In the genomic region with DNA sequence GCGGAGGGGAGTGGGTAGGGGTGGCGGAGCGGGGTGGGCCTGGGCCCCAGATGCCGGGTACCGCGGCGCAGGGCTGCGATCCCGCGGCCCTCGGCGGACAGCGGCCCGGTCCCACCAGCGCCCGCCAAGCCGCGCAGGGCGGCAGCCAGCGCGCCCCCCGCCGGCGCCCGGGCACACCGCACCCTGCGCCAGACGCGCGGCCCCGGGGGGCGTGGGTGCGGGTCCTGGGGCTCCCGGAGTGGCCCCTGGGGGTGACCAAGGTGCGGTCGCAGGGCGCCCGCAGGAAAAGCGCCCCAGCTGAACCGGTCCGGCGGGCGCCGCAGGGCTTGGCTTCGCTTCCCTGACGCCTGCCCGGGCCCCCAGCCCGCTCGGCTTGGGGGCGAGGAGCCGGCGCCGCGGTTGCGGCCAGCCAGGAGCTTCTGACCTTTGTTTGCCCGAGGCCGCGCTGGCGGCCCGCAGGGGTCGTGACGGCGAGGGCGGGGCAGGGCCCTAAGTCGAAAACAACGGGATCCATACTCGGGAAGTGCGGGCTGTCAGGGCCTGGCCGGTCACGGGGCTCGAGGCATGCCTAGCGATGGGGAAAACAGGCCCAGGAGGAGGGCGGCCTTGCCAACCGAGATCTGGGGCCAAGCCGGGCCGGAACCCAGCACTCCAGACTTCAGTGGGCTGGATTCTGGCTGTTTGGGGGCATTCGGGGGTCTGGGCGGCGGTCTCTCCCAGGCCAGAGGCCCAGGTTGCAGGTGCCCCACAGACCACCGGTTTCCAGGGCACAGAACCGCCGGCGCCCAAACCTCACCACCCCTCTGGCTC, we compare ENCODE assay signal across 8 cellular contexts. TPM values are rescaled to one million over a fixed set of nuclear protein-coding genes. Genes with fewer than 3 reads are reported as not detected.
DNase-seq lines count a peak whose midpoint lies in the region; ATAC-seq and TF ChIP-seq lines count a peak whose summit lies in the region.

No MANE protein-coding gene starts in this region.

- H3K9me3 Mint-ChIP-seq in central memory CD8-positive, alpha-beta T cell = no peaks in the 10 kb centered on the region

- peaks cover 4 to 6% of the 10 kb centered on the region in 2 donors for H3K27me3 ChIP-seq in right lobe of liver
- H3K27me3 ChIP-seq in tibial artery = peaks cover 0 to 12% of the 10 kb centered on the region in 2 donors

- H3K27ac ChIP-seq in right lobe of liver (peak overlapping the region in 1 of 3 donors; percentile 16), tibial artery (peak overlapping the region; percentile 73 to 87)

- no peaks in the 10 kb centered on the region for H3K9me3 ChIP-seq in right lobe of liver
- no peaks in the 10 kb centered on the region for H3K9me3 ChIP-seq in tibial artery

- TF ChIP-seq POLR2A in right lobe of liver (IDR thresholded peaks at IDR 0.05) = no peak

- peak overlapping the region; percentile 34 for H3K4me3 Mint-ChIP-seq in central memory CD8-positive, alpha-beta T cell

- H3K27me3 Mint-ChIP-seq in central memory CD8-positive, alpha-beta T cell = peaks cover 21% of the 10 kb centered on the region

- WGBS in right lobe of liver (ENCODE audit: insufficient coverage, low coverage, low lambda C conversion rate, missing lambda C conversion rate) = no CpG with 5 or more reads among the region's 83 CpGs

- ATAC-seq in GM21360 (IDR thresholded peaks at IDR 0.05; ENCODE audit: unreplicated experiment) = peak; percentile 39
- peak; percentile 34 for ATAC-seq in central memory CD8-positive, alpha-beta T cell (replicated peaks; ENCODE audit: extremely low read depth, poor library complexity, severe bottlenecking)
- peak; percentile 22 to 42 (median 38) for ATAC-seq in right lobe of liver

- in situ Hi-C loops in G401 (cut with HindIII; ENCODE audit: low sequenced_read_pairs) = no loop called here

- H3K4me3 ChIP-seq in right lobe of liver = peak overlapping the region; percentile 78 to 93 (median 83)
- peak overlapping the region; percentile 72 to 90 for H3K4me3 ChIP-seq in tibial artery

- peaks cover 25% of the 10 kb centered on the region for H3K4me1 Mint-ChIP-seq in central memory CD8-positive, alpha-beta T cell

- peaks cover 10% of the 10 kb centered on the region for H3K36me3 Mint-ChIP-seq in central memory CD8-positive, alpha-beta T cell (ENCODE audit: insufficient read depth)

- H3K27ac Mint-ChIP-seq in central memory CD8-positive, alpha-beta T cell (ENCODE audit: low read depth) = no peak overlapping the region

- TF ChIP-seq CTCF in right lobe of liver (IDR thresholded peaks at IDR 0.05) (peak; percentile 12 to 50 (median 34)), tibial artery (IDR thresholded peaks at IDR 0.05) (peak; percentile 12 to 53)

- DNase-seq in G401 (ENCODE audit: low spot score) (peak; percentile 42), HuH-7.5 (ENCODE audit: low spot score) (peak; percentile 86), right lobe of liver (peak; percentile 49 to 64 (median 61)), tibial artery (peak; percentile 55 to 82), HK-2 (ENCODE audit: unreplicated experiment) (no peak)
- DNase-seq in central memory CD8-positive, alpha-beta T cell (ENCODE audit: low spot score in 2 of 2) = no peak
- no peak for DNase-seq in NK-92 treated with Interleukin-12 subunit alpha and Interleukin-12 subunit beta, amount 100 ng/mL, for 24 hours (lab: John Stamatoyannopoulos, UW)

- H3K4me1 ChIP-seq in right lobe of liver = peaks cover 0 to 19% (median 6%) of the 10 kb centered on the region in 4 donors
- H3K4me1 ChIP-seq in tibial artery = peaks cover 0 to 38% (median 23%) of the 10 kb centered on the region in 4 donors

- intact Hi-C loops in right lobe of liver (cut with DNase I) (no loop called here), tibial artery (cut with DNase I; ENCODE audit: low total_unique reads) (loop anchor here (5.0 kb wide), 1 partner anchor 36 kb away; no protein-coding TSS in a partner anchor)

- H3K36me3 ChIP-seq in right lobe of liver (peaks cover 0 to 13% (median 7%) of the 10 kb centered on the region in 4 donors), tibial artery (peaks cover 9 to 31% (median 20%) of the 10 kb centered on the region in 3 donors)

RNA-seq across cellular contexts. Expression of a gene that starts 0.6 kb away (rescaled TPM):
- total RNA-seq in G401 (2014; rRNA removed; shearing (Covaris generic)) = 15.7 and 20.6 TPM in 2 replicates
- total RNA-seq in right lobe of liver = 10 to 100 TPM in 3 of 6 experiments, 1 to 10 TPM in 3; 5.0 to 13.5 (median 9.7) TPM

RNA-seq across cellular contexts. Expression of a gene that starts 5.5 kb away (rescaled TPM):
- not detected in 2 replicates for total RNA-seq in G401 (2014; rRNA removed; shearing (Covaris generic))
- not detected for total RNA-seq in right lobe of liver

RNA-seq across cellular contexts. Expression of a gene that starts 52.4 kb away (rescaled TPM):
- not detected in 2 replicates for total RNA-seq in G401 (2014; rRNA removed; shearing (Covaris generic))
- under 1 TPM in 3 of 6 experiments, not detected in 3; 0.16 to 0.37 (median 0.31) TPM for total RNA-seq in right lobe of liver

Comparison
In these comparisons a context has a peak if more than half of its experiments do, and no peak if none do; other contexts are left out.
1. DNase-seq: peak in G401 (single experiment), HuH-7.5 (single experiment), right lobe of liver (3 of 3) and tibial artery (2 of 2); none in central memory CD8-positive, alpha-beta T cell (0 of 2), NK-92 treated with Interleukin-12 subunit alpha and Interleukin-12 subunit beta, amount 100 ng/mL, for 24 hours (single experiment) and HK-2 (single experiment).
2. Peak in every context shown above with its lines, with median percentiles within 50 percentile points of each other: ATAC-seq.